Comparison of ENCODE assay signal across 10 cellular contexts in genomic region chr10:113782367-113782766, GRCh38. TPM values are rescaled to one million over a fixed set of nuclear protein-coding genes. Genes with fewer than 3 reads are reported as not detected.
"Had no signal": no experiment of that assay in that cellular context is flagged by ENCODE, and none has a peak within 500 bp of the region (broad histone marks: within the 10 kb centered on the region; RNA-seq: fewer than 3 reads in every experiment).

No MANE protein-coding gene starts in this region.

- H3K4me3 ChIP-seq: GM23338, HAP-1 had no signal

- H3K36me3 ChIP-seq: HAP-1 had no signal

- H2AFZ ChIP-seq: GM23338 had no signal

- H3K4me3 Mint-ChIP-seq: GM23338, HFFc6 had no signal

- DNase-seq: HFFc6, IMR-90, KBM-7 had no signal

- H3K9me3 ChIP-seq: HAP-1 had no signal

- H3K27ac ChIP-seq: HL-60 had no signal

- H3K9me3 Mint-ChIP-seq: GM23338, HFFc6 had no signal

- FAIRE-seq: H1, H54 had no signal

- H3K4me2 ChIP-seq: GM23338 had no signal

- ATAC-seq: GM23338, HCT116 had no signal

- H3K27ac Mint-ChIP-seq: GM23338, HFFc6 had no signal

- H3K4me1 ChIP-seq: HAP-1 had no signal

RNA-seq across cellular contexts. Expression of gene PLEKHS1, which starts 30.9 kb away (rescaled TPM):
- total RNA-seq: GM23338, H1, HT1080, IMR-90 had no signal
- polyA plus RNA-seq: GM23338, H1, IMR-90 had no signal
